In genomic region chr1:2983319-2983705, GRCh38 we compare ENCODE assay signal across 20 cellular contexts. TPM values are rescaled to one million over a fixed set of nuclear protein-coding genes. Genes with fewer than 3 reads are reported as not detected.
DNase-seq lines count a peak whose midpoint lies in the region; ATAC-seq and TF ChIP-seq lines count a peak whose summit lies in the region.
"Had no signal": no experiment of that assay in that cellular context is flagged by ENCODE, and none has a peak within 500 bp of the region (broad histone marks: within the 10 kb centered on the region; RNA-seq: fewer than 3 reads in every experiment).

No MANE protein-coding gene starts in this region.

- H3K27me3 ChIP-seq in layer of hippocampus (ENCODE audit: control insufficient read depth, insufficient read depth, low read length) (no peaks in the 10 kb centered on the region), sigmoid colon (peaks cover 0 to 36% (median 0%) of the 10 kb centered on the region in 3 donors), endodermal cell (ENCODE audit: control insufficient read depth, insufficient read depth, low read length, poor library complexity, severe bottlenecking) (no peaks in the 10 kb centered on the region)

- 86 to 88% methylated on average over 15 of the region's 15 CpGs for WGBS in sigmoid colon, 2 donors
- WGBS in endodermal cell (ENCODE audit: insufficient coverage in 1 of 2, insufficient read length in 1 of 2), 2 experiments, result 89 to 93% methylated on average over 9 to 15 of the region's 15 CpGs

- H3K27ac Mint-ChIP-seq in endodermal cell, result no peak overlapping the region
- H3K27ac Mint-ChIP-seq: CD14-positive monocyte had no signal

- no peak for TF ChIP-seq CTCF in sigmoid colon (IDR thresholded peaks at IDR 0.05)
- TF ChIP-seq CTCF in endodermal cell (conservative IDR thresholded peaks at IDR 0.05), result no peak

- TF ChIP-seq EP300 in sigmoid colon (IDR thresholded peaks at IDR 0.05), result no peak

- peak; percentile 57 for DNase-seq in cardiac septum (ENCODE audit: low spot score)
- no peak for DNase-seq in left cardiac atrium
- peak; percentile 56 for DNase-seq in sigmoid colon
- DNase-seq in NCI-H526 (lab: John Stamatoyannopoulos, UW), result no peak
- DNase-seq in endodermal cell, result no peak
- DNase-seq: ACHN, AML-193, GF-D8, GOT3, KBM-7, NCI-H1436, NCI-H2029, NCI-H2171, NCI-H446, OCI-M1, RPMI8226 had no signal

- H3K36me3 ChIP-seq in sigmoid colon (no peaks in the 10 kb centered on the region), endodermal cell (ENCODE audit: control insufficient read depth, insufficient read depth, low read length) (no peaks in the 10 kb centered on the region)

- no peaks in the 10 kb centered on the region for H3K4me1 Mint-ChIP-seq in endodermal cell
- H3K4me1 Mint-ChIP-seq: CD14-positive monocyte had no signal

- TF ChIP-seq POLR2A in sigmoid colon (IDR thresholded peaks at IDR 0.05), result no peak

- H3K4me1 ChIP-seq in sigmoid colon (no peaks in the 10 kb centered on the region), endodermal cell (ENCODE audit: control insufficient read depth, insufficient read depth, low read length) (no peaks in the 10 kb centered on the region)

- peaks cover 5% of the 10 kb centered on the region for H3K36me3 Mint-ChIP-seq in endodermal cell (ENCODE audit: low read depth)
- H3K36me3 Mint-ChIP-seq: CD14-positive monocyte had no signal

- no peak overlapping the region for H3K9ac ChIP-seq in endodermal cell (ENCODE audit: extremely low read depth, low read length, poor library complexity, severe bottlenecking)

- no peaks in the 10 kb centered on the region for H3K9me3 ChIP-seq in sigmoid colon
- peaks cover 36% of the 10 kb centered on the region for H3K9me3 ChIP-seq in endodermal cell (ENCODE audit: control insufficient read depth, low read length)

- peaks cover 91% of the 10 kb centered on the region for H3K9me3 Mint-ChIP-seq in endodermal cell
- H3K9me3 Mint-ChIP-seq: CD14-positive monocyte had no signal

- no peaks in the 10 kb centered on the region for H3K27me3 Mint-ChIP-seq in endodermal cell (ENCODE audit: insufficient read depth)

- ATAC-seq in left cardiac atrium (no peak), GM19467 (IDR thresholded peaks at IDR 0.05; ENCODE audit: unreplicated experiment) (no peak)

- H3K27ac ChIP-seq in layer of hippocampus (ENCODE audit: low read depth, low read length), result peak overlapping the region; percentile 93
- H3K27ac ChIP-seq in sigmoid colon, result no peak overlapping the region
- no peak overlapping the region for H3K27ac ChIP-seq in endodermal cell (ENCODE audit: low read depth, low read length)

- intact Hi-C loops in cardiac septum (cut with DNase I) (no loop called here), left cardiac atrium (cut with DNase I) (no loop called here), sigmoid colon (cut with DNase I) (no loop called here)

- no peak overlapping the region for H3K4me3 ChIP-seq in sigmoid colon
- H3K4me3 ChIP-seq in endodermal cell (ENCODE audit: low read length), result no peak overlapping the region

- no peak overlapping the region for H3K4me3 Mint-ChIP-seq in endodermal cell
- H3K4me3 Mint-ChIP-seq: CD14-positive monocyte had no signal

RNA-seq across cellular contexts. Expression of gene ACTRT2, which starts 38.0 kb away (rescaled TPM):
- not detected for total RNA-seq in cardiac septum
- total RNA-seq in left cardiac atrium, result not detected
- not detected for total RNA-seq in sigmoid colon
- polyA plus RNA-seq in sigmoid colon, result not detected
- total RNA-seq in endodermal cell, result not detected
- not detected for polyA plus RNA-seq in endodermal cell (2013, experiment 1 of 2)
- polyA plus RNA-seq in endodermal cell (2013, experiment 2 of 2), result not detected
- total RNA-seq: Daoy had no signal
- polyA plus RNA-seq: CD14-positive monocyte had no signal

Comparison
In these comparisons a context has a peak if more than half of its experiments do, and no peak if none do; other contexts are left out.
1. DNase-seq: peak in cardiac septum (single experiment) and sigmoid colon (single experiment); none in left cardiac atrium (single experiment), NCI-H526 (0 of 2) and endodermal cell (single experiment).